Comparison of ENCODE assay signal across 16 cellular contexts in genomic region chr17:66414528-66415175, GRCh38.
DNase-seq lines count a peak whose midpoint lies in the region; ATAC-seq and TF ChIP-seq lines count a peak whose summit lies in the region.
"Had no signal": no experiment of that assay in that cellular context is flagged by ENCODE, and none has a peak within 500 bp of the region (broad histone marks: within the 10 kb centered on the region; RNA-seq: fewer than 3 reads in every experiment).

No MANE protein-coding gene starts in this region.

- H3K36me3 ChIP-seq in endocrine pancreas (ENCODE audit: control insufficient read depth, insufficient read depth, low read length): no peaks in the 10 kb centered on the region
- no peaks in the 10 kb centered on the region for H3K36me3 ChIP-seq in stomach
- H3K36me3 ChIP-seq: vagina had no signal

- in situ Hi-C loops in GM13977 (cut with MboI; ENCODE audit: low pct_unique_long_range_greater_than_20kb, low sequenced_read_pairs, unreplicated experiment): no loop called here

- H3K4me1 ChIP-seq in endocrine pancreas (ENCODE audit: control insufficient read depth, insufficient read depth, low read length) (peaks cover 11% of the 10 kb centered on the region), stomach (peaks cover 0 to 70% (median 25%) of the 10 kb centered on the region in 4 donors)
- H3K4me1 ChIP-seq: vagina had no signal

- TF ChIP-seq POLR2A in stomach (IDR thresholded peaks at IDR 0.05): no peak

- intact Hi-C loops in stomach (cut with DNase I; ENCODE audit: low total_unique reads): no loop called here

- H3K9me3 Mint-ChIP-seq in activated naive CD4-positive, alpha-beta T cell treated with anti-CD3 and anti-CD28 coated beads, Interleukin-2, amount 50 U/mL, for 72 hours: peaks cover 0 to 10% of the 10 kb centered on the region in 2 donors

- no peak for TF ChIP-seq CTCF in stomach (IDR thresholded peaks at IDR 0.05)
- no peak for TF ChIP-seq CTCF in GM13977 (IDR thresholded peaks at IDR 0.05; ENCODE audit: extremely low read depth, insufficient read depth, missing control alignments)

- H3K36me3 Mint-ChIP-seq in activated naive CD4-positive, alpha-beta T cell treated with anti-CD3 and anti-CD28 coated beads, Interleukin-2, amount 50 U/mL, for 72 hours: peaks cover 0 to 19% of the 10 kb centered on the region in 2 donors

- H3K27ac ChIP-seq in stomach: peak overlapping the region in 3 of 5 donors; percentile 33 to 47 (median 42)
- H3K27ac ChIP-seq: RWPE1, skin epidermis, vagina had no signal

- H3K9me3 ChIP-seq in endocrine pancreas (ENCODE audit: control insufficient read depth, low read length) (no peaks in the 10 kb centered on the region), stomach (no peaks in the 10 kb centered on the region)
- H3K9me3 ChIP-seq: vagina had no signal

- no peak for TF ChIP-seq EP300 in stomach (IDR thresholded peaks at IDR 0.05)

- peak overlapping the region in 1 of 2 donors; percentile 61 for H3K27ac Mint-ChIP-seq in activated naive CD4-positive, alpha-beta T cell treated with anti-CD3 and anti-CD28 coated beads, Interleukin-2, amount 50 U/mL, for 72 hours

- 33 to 59% (median 48%) methylated on average over 4 of the region's 4 CpGs for WGBS in stomach, 5 donors

- DNase-seq in activated naive CD4-positive, alpha-beta T cell treated with anti-CD3 and anti-CD28 coated beads, Interleukin-2, amount 50 U/mL, for 72 hours (ENCODE audit: low spot score in 2 of 2): no peak
- no peak for DNase-seq in activated naive CD4-positive, alpha-beta T cell (lab: John Stamatoyannopoulos, UW)
- DNase-seq in NAMALWA (ENCODE audit: low spot score): peak; percentile 7
- DNase-seq in stomach: no peak
- no peak for DNase-seq in NCI-H510A (lab: John Stamatoyannopoulos, UW)
- no peak for DNase-seq in GM13977 (ENCODE audit: low spot score)
- DNase-seq: activated effector memory CD4-positive, alpha-beta T cell treated with Interleukin-2 at 50 U/mL for 16 hours; islet precursor cell; NCI-H1417 treated with DMSO at 0.1 percent for 48 hours; stimulated activated CD4-positive, alpha-beta T cell treated with anti-CD3 and anti-CD28 coated beads, Interleukin-4, amount 100 ng/mL, for 24 hours; SW 1271 had no signal

- H3K4me3 ChIP-seq in endocrine pancreas (ENCODE audit: control insufficient read depth, insufficient read depth, low read length) (peak overlapping the region; percentile 31), stomach (no peak overlapping the region)
- H3K4me3 ChIP-seq: skin epidermis, vagina had no signal

- no peaks in the 10 kb centered on the region for H3K27me3 ChIP-seq in endocrine pancreas (ENCODE audit: control insufficient read depth, insufficient read depth, low read length)
- H3K27me3 ChIP-seq in stomach: no peaks in the 10 kb centered on the region
- H3K27me3 ChIP-seq: vagina had no signal

- peak; percentile 24 to 49 for ATAC-seq in activated naive CD4-positive, alpha-beta T cell treated with anti-CD3 and anti-CD28 coated beads, Interleukin-2, amount 50 U/mL, for 72 hours
- no peak for ATAC-seq in HG02981 (IDR thresholded peaks at IDR 0.05; ENCODE audit: unreplicated experiment)

- H3K9ac ChIP-seq in endocrine pancreas (ENCODE audit: control insufficient read depth, insufficient read depth, low read length): no peak overlapping the region
